In genomic region chr2:14749869-14750268, GRCh38 we compare ENCODE assay signal across 17 cellular contexts.
DNase-seq lines count a peak whose midpoint lies in the region; ATAC-seq and TF ChIP-seq lines count a peak whose summit lies in the region.
"Had no signal": no experiment of that assay in that cellular context is flagged by ENCODE, and none has a peak within 500 bp of the region (broad histone marks: within the 10 kb centered on the region; RNA-seq: fewer than 3 reads in every experiment).

No MANE protein-coding gene starts in this region.

- TF ChIP-seq CTCF in OCI-LY3 (IDR thresholded peaks at IDR 0.05; ENCODE audit: low read depth, low read length) (no peak), lung (IDR thresholded peaks at IDR 0.05; ENCODE audit: control extremely low read depth, extremely low read depth) (no peak), ascending aorta (IDR thresholded peaks at IDR 0.05) (no peak)

- H3K27ac ChIP-seq in OCI-LY3 (ENCODE audit: low read length), result no peak overlapping the region
- H3K27ac ChIP-seq in epithelial cell of prostate, result peak overlapping the region; percentile 36
- no peak overlapping the region for H3K27ac ChIP-seq in lung (ENCODE audit: low read depth in 1 of 2, low read length in 1 of 2)
- no peak overlapping the region for H3K27ac ChIP-seq in ascending aorta
- H3K27ac ChIP-seq: KMS-11 had no signal

- H3K4me2 ChIP-seq in OCI-LY3 (ENCODE audit: low read length), result peak overlapping the region; percentile 3; the same call in 1 of the 2 replicates
- H3K4me2 ChIP-seq: KMS-11 had no signal

- no peak overlapping the region for H3K9ac ChIP-seq in OCI-LY3 (ENCODE audit: low read length)
- H3K9ac ChIP-seq: KMS-11 had no signal

- peak; percentile 19 for ATAC-seq in lung (ENCODE audit: insufficient read depth, low FRiP score)
- ATAC-seq in HG03571 (IDR thresholded peaks at IDR 0.05; ENCODE audit: unreplicated experiment), result no peak

- peak; percentile 12 for DNase-seq in AG08396 (ENCODE audit: low spot score)
- DNase-seq in epithelial cell of prostate (ENCODE audit: low read depth, low spot score), result peak; percentile 34
- DNase-seq in lung (ENCODE audit: low spot score), result no peak
- no peak for DNase-seq in ascending aorta (ENCODE audit: low spot score in 2 of 2)
- no peak for DNase-seq in NCI-H1417 treated with DMSO at 0.1 percent for 48 hours (lab: John Stamatoyannopoulos, UW)
- no peak for DNase-seq in NCI-H2227 (lab: John Stamatoyannopoulos, UW; ENCODE audit: unreplicated experiment)
- DNase-seq: CD4-positive, alpha-beta memory T cell; GDM1; MG63; NCI-H1092 treated with DMSO at 0.1 percent for 48 hours; NCI-H1694 treated with DMSO at 0.1 percent for 48 hours; NCI-H446 treated with DMSO at 0.1 percent for 48 hours; NCI-H748 treated with DMSO at 0.1 percent for 48 hours; Right ventricle myocardium superior had no signal

- H4K20me1 ChIP-seq in OCI-LY3 (ENCODE audit: insufficient read depth, low read length), result no peaks in the 10 kb centered on the region

- no peak overlapping the region for H3K4me3 ChIP-seq in OCI-LY3 (ENCODE audit: low read length)
- H3K4me3 ChIP-seq in lung, result no peak overlapping the region
- no peak overlapping the region for H3K4me3 ChIP-seq in ascending aorta
- H3K4me3 ChIP-seq: MG63 had no signal

- intact Hi-C loops in ascending aorta (cut with DNase I), result no loop called here

- H3K9me3 ChIP-seq in OCI-LY3 (ENCODE audit: insufficient read depth, low read length) (no peaks in the 10 kb centered on the region), lung (ENCODE audit: control insufficient read depth in 2 of 2, insufficient read depth in 1 of 2, low read length in 1 of 2) (peaks cover 0 to 10% of the 10 kb centered on the region in 2 donors), ascending aorta (no peaks in the 10 kb centered on the region)
- H3K9me3 ChIP-seq: MG63 had no signal

- H3K27me3 ChIP-seq in OCI-LY3 (ENCODE audit: low read depth, low read length), result peaks cover 6% of the 10 kb centered on the region; the same call in 1 of the 2 replicates
- H3K27me3 ChIP-seq in lung (ENCODE audit: control insufficient read depth, insufficient read depth), result no peaks in the 10 kb centered on the region
- no peaks in the 10 kb centered on the region for H3K27me3 ChIP-seq in ascending aorta
- H3K27me3 ChIP-seq: MG63 had no signal

- H3K36me3 ChIP-seq in OCI-LY3 (replicated peaks; ENCODE audit: low read depth, low read length) (no peaks in the 10 kb centered on the region), lung (ENCODE audit: control insufficient read depth in 2 of 2, insufficient read depth in 2 of 2, low read length in 2 of 2) (no peaks in the 10 kb centered on the region), ascending aorta (no peaks in the 10 kb centered on the region)
- H3K36me3 ChIP-seq: MG63 had no signal

- H3K4me1 ChIP-seq in OCI-LY3 (ENCODE audit: low read length) (peaks cover 41% of the 10 kb centered on the region), lung (ENCODE audit: control insufficient read depth in 2 of 2, insufficient read depth in 2 of 2, low read length in 2 of 2) (no peaks in the 10 kb centered on the region), ascending aorta (no peaks in the 10 kb centered on the region)

- no peaks in the 10 kb centered on the region for H3K79me2 ChIP-seq in OCI-LY3 (ENCODE audit: low read length)

- WGBS in lung, 2 donors, result 75 to 95% methylated on average over 1 of the region's 1 CpG

- no peak overlapping the region for H2AFZ ChIP-seq in OCI-LY3 (ENCODE audit: low read depth, low read length)

Comparison
In these comparisons a context has a peak if more than half of its experiments do, and no peak if none do; other contexts are left out.
1. DNase-seq: peak in AG08396 (single experiment) and epithelial cell of prostate (single experiment); none in lung (single experiment), ascending aorta (0 of 2), NCI-H1417 treated with DMSO at 0.1 percent for 48 hours (single experiment) and NCI-H2227 (single experiment).